Comparison of ENCODE assay signal across 7 cellular contexts in genomic region chr5:74481357-74481756, GRCh38.
A peak's percentile ranks its signal among the peaks of the same experiment; 100 is the strongest.
DNase-seq lines count a peak whose midpoint lies in the region; ATAC-seq and TF ChIP-seq lines count a peak whose summit lies in the region.
"Not testable (repeated sequence)": the region's sequence is repeated elsewhere in the genome, so short reads cannot be mapped to it uniquely, and the experiment has no call there.

No MANE protein-coding gene starts in this region.

- peak; percentile 74 for ATAC-seq in GM19035 (IDR thresholded peaks at IDR 0.05; ENCODE audit: unreplicated experiment)
- peak; percentile 87 for ATAC-seq in GM21447 (IDR thresholded peaks at IDR 0.05; ENCODE audit: unreplicated experiment)
- peak; percentile 71 for ATAC-seq in HG02798 (IDR thresholded peaks at IDR 0.05; ENCODE audit: poor library complexity, unreplicated experiment)
- peak; percentile 95 for ATAC-seq in HG03342 (IDR thresholded peaks at IDR 0.05; ENCODE audit: unreplicated experiment)

- DNase-seq in GM13977 (ENCODE audit: low spot score), result peak; percentile 14
- peak; percentile 72 for DNase-seq in NCI-H526 treated with DMSO at 0.1 percent for 48 hours (lab: John Stamatoyannopoulos, UW)
- DNase-seq in germinal center (ENCODE audit: low spot score), result peak; percentile 29

- TF ChIP-seq CTCF in GM13977 (IDR thresholded peaks at IDR 0.05; ENCODE audit: extremely low read depth, insufficient read depth, missing control alignments), result not testable (repeated sequence)

- in situ Hi-C loops in GM13977 (cut with MboI; ENCODE audit: low pct_unique_long_range_greater_than_20kb, low sequenced_read_pairs, unreplicated experiment), result not testable (repeated sequence)

Comparison
In these comparisons a context has a peak if more than half of its experiments do, and no peak if none do; other contexts are left out.
1. Peak in every context shown above with its lines: DNase-seq and ATAC-seq.
2. DNase-seq: peak in every context shown above with its lines; median percentile 72 in NCI-H526 treated with DMSO at 0.1 percent for 48 hours; 29 in germinal center; 14 in GM13977.